ENCODE assay signal across 28 cellular contexts in genomic region chr1:117712598-117712997, GRCh38.
DNase-seq lines count a peak whose midpoint lies in the region; ATAC-seq, FAIRE-seq and TF ChIP-seq lines count a peak whose summit lies in the region.
"Had no signal": no experiment of that assay in that cellular context is flagged by ENCODE, and none has a peak within 500 bp of the region (broad histone marks: within the 10 kb centered on the region; RNA-seq: fewer than 3 reads in every experiment).

No MANE protein-coding gene starts in this region.

- no peak overlapping the region for H2AFZ ChIP-seq in K562 (ENCODE audit: low read depth, low read length)

- H3K4me3 ChIP-seq in K562 (no peak overlapping the region), mesendoderm (ENCODE audit: low read length) (no peak overlapping the region)
- H3K4me3 ChIP-seq: BLaER1, GM12878 had no signal

- no peak overlapping the region for H3K23ac ChIP-seq in mesendoderm (ENCODE audit: low read length)

- TF ChIP-seq RAD21 in K562 (CRISPR knock-in tag; conservative IDR thresholded peaks at IDR 0.05 in 1 of 2, IDR thresholded peaks at IDR 0.05 in 1 of 2) = no peak

- H4K5ac ChIP-seq in mesendoderm (ENCODE audit: low read length) = no peak overlapping the region

- H3K36me3 ChIP-seq in K562 (ENCODE audit: control insufficient read depth, insufficient read depth, low read length) (no peaks in the 10 kb centered on the region), mesendoderm (ENCODE audit: control insufficient read depth, insufficient read depth, low read length) (no peaks in the 10 kb centered on the region)
- H3K36me3 ChIP-seq: BE2C, BLaER1 had no signal

- DNase-seq in NCI-H524 treated with DMSO at 0.1 percent for 48 hours (lab: John Stamatoyannopoulos, UW) (peak; percentile 20), K562 (ENCODE audit: extremely low read depth in 1 of 4, low spot score in 3 of 4) (peak in 1 of 4 experiments; percentile 4), mesendoderm (peak; percentile 20), T-helper 1 cell (no peak), HuH-7.5 (ENCODE audit: low spot score) (no peak), NCI-H1092 treated with DMSO at 0.1 percent for 48 hours (lab: John Stamatoyannopoulos, UW) (no peak), HK-2 (ENCODE audit: unreplicated experiment) (no peak)
- DNase-seq: 8988T; ACHN; BE2C; C1 segment of cervical spinal cord; CD4-positive, alpha-beta memory T cell; CD4-positive, CD25-positive, alpha-beta regulatory T cell; CD8-positive, alpha-beta memory T cell; COR-L47; DMS 273 treated with DMSO at 0.1 percent for 48 hours; DMS153; DMS53; DMS79; DND-41; EL; GDM1 had no signal

- no TSS peak for BruUV-seq in K562 (replicated peaks; lab: Mats Ljungman, UMichigan)

- ATAC-seq in K562 = no peak
- ATAC-seq: GM12878 had no signal

- no peak overlapping the region for H3K4me2 ChIP-seq in K562 (ENCODE audit: insufficient read depth, low read length)
- H3K4me2 ChIP-seq in mesendoderm (ENCODE audit: low read length) = no peak overlapping the region
- H3K4me2 ChIP-seq: BLaER1 had no signal

- FAIRE-seq in K562 (lab: Jason Lieb, UNC) = no peak
- FAIRE-seq: A204.1, GM12878, GM12892, GM18507, GM19239 had no signal

- H3K79me2 ChIP-seq in K562 (ENCODE audit: control insufficient read depth, insufficient read depth, low read length) (no peaks in the 10 kb centered on the region), mesendoderm (ENCODE audit: control insufficient read depth, insufficient read depth, low read length) (no peaks in the 10 kb centered on the region)

- H3K4me1 ChIP-seq in K562 (replicated peaks in 1 of 2; ENCODE audit: control insufficient read depth in 2 of 2, insufficient read depth in 2 of 2, low read length in 2 of 2) (peaks cover 9 to 18% of the 10 kb centered on the region in 2 experiments; a peak in 3 of 5 replicates), mesendoderm (ENCODE audit: control insufficient read depth, low read depth, low read length) (peaks cover 5% of the 10 kb centered on the region)
- H3K4me1 ChIP-seq: BE2C, BLaER1 had no signal

- no peak overlapping the region for H4K8ac ChIP-seq in mesendoderm (ENCODE audit: low read depth, low read length)

- H3K56ac ChIP-seq in mesendoderm (ENCODE audit: low read length) = no peak overlapping the region

- no peak overlapping the region for H2BK15ac ChIP-seq in mesendoderm (replicated peaks; ENCODE audit: low read depth)

- in situ Hi-C loops in K562 (cut with MboI) = no loop called here

- TF ChIP-seq CTCF in K562 (IDR thresholded peaks at IDR 0.05 in 2 of 3, conservative IDR thresholded peaks at IDR 0.05 in 1 of 3; ENCODE audit: insufficient read depth in 2 of 3, low read depth in 1 of 3, low read length in 3 of 3) = no peak

- no peak overlapping the region for H3K9ac ChIP-seq in K562 (ENCODE audit: insufficient read depth in 1 of 2, low read depth in 2 of 2, low read length in 2 of 2)
- H3K9ac ChIP-seq in mesendoderm (ENCODE audit: low read length) = no peak overlapping the region
- H3K9ac ChIP-seq: BLaER1 had no signal

- H2BK120ac ChIP-seq in mesendoderm (ENCODE audit: low read depth, low read length) = no peak overlapping the region

- no peak for TF ChIP-seq EP300 in K562 (IDR thresholded peaks at IDR 0.05; ENCODE audit: low read length)

- TF ChIP-seq POLR2A in K562 (conservative IDR thresholded peaks at IDR 0.05) = no peak

- peaks cover 7% of the 10 kb centered on the region for H3K9me3 ChIP-seq in K562 (replicated peaks; ENCODE audit: control insufficient read depth, insufficient read depth, low read depth, low read length)
- H3K9me3 ChIP-seq: BE2C had no signal

- no peaks in the 10 kb centered on the region for H4K20me1 ChIP-seq in K562 (replicated peaks; ENCODE audit: control insufficient read depth, insufficient read depth, low read length)
- H4K20me1 ChIP-seq: BLaER1 had no signal

- no peak overlapping the region for H3K18ac ChIP-seq in mesendoderm (ENCODE audit: low read length)

- H3K9me1 ChIP-seq in K562 (ENCODE audit: control insufficient read depth, insufficient read depth, low read length) = no peaks in the 10 kb centered on the region

- H3K27me3 ChIP-seq in K562 (ENCODE audit: control insufficient read depth in 2 of 2, insufficient read depth in 2 of 2, low read length in 2 of 2) (no peaks in the 10 kb centered on the region), mesendoderm (ENCODE audit: insufficient read depth, low read length, poor library complexity) (no peaks in the 10 kb centered on the region)
- H3K27me3 ChIP-seq: BE2C, BLaER1 had no signal

- CTCF ChIA-PET in K562 (lab: Yijun Ruan, JAX; ENCODE audit: low intra/inter-chr PET ratio) = no interaction called here

- no peak overlapping the region for H3K4ac ChIP-seq in mesendoderm (ENCODE audit: low read depth, low read length)

- no peaks in the 10 kb centered on the region for H3K79me1 ChIP-seq in mesendoderm (ENCODE audit: low read length)

- POLR2A ChIA-PET in K562 (lab: Yijun Ruan, JAX) = interaction anchor here (1.0 to 1.5 kb wide), 4 partner anchors 16 to 38 kb away, joined by 3 read pairs; no protein-coding TSS in a partner anchor

- WGBS in K562 (ENCODE audit: insufficient coverage, low coverage, missing lambda C conversion rate) = 5% methylated on average over 2 of the region's 2 CpGs
- no CpG with 5 or more reads among the region's 2 CpGs for WGBS in mesendoderm (ENCODE audit: extremely low coverage, insufficient coverage, low lambda C conversion rate)

- H2AK5ac ChIP-seq in mesendoderm (ENCODE audit: low read length) = no peak overlapping the region

- no peak overlapping the region for H2BK5ac ChIP-seq in mesendoderm (ENCODE audit: low read length)

- no peak overlapping the region for H3K27ac ChIP-seq in K562 (ENCODE audit: extremely low read depth, low read depth, low read length)
- H3K27ac ChIP-seq in mesendoderm (ENCODE audit: low read depth, low read length) = no peak overlapping the region
- H3K27ac ChIP-seq: BLaER1 had no signal

- intact Hi-C loops in K562 (cut with micrococcal nuclease) = no loop called here

TF ChIP-seq in K562, 482 proteins besides CTCF, POLR2A, EP300 and RAD21:
- no peak for TF ChIP-seq WHSC1 (IDR thresholded peaks at IDR 0.05; ENCODE audit: low read length)
- no peak for TF ChIP-seq ZNF644 (tag; IDR thresholded peaks at IDR 0.05; ENCODE audit: low read depth)
- peak; percentile 46 for TF ChIP-seq C11orf30 (IDR thresholded peaks at IDR 0.05; ENCODE audit: low read depth)
- peak; percentile 62 for TF ChIP-seq ZNF316 (IDR thresholded peaks at IDR 0.05)
- no peak for TF ChIP-seq ZNF174 (CRISPR knock-in tag; IDR thresholded peaks at IDR 0.05)

Comparison
In these comparisons a context has a peak if more than half of its experiments do, and no peak if none do; other contexts are left out.
1. DNase-seq: peak in NCI-H524 treated with DMSO at 0.1 percent for 48 hours (single experiment) and mesendoderm (single experiment); none in T-helper 1 cell (0 of 5), HuH-7.5 (single experiment), NCI-H1092 treated with DMSO at 0.1 percent for 48 hours (single experiment) and HK-2 (single experiment).